In the genomic region with DNA sequence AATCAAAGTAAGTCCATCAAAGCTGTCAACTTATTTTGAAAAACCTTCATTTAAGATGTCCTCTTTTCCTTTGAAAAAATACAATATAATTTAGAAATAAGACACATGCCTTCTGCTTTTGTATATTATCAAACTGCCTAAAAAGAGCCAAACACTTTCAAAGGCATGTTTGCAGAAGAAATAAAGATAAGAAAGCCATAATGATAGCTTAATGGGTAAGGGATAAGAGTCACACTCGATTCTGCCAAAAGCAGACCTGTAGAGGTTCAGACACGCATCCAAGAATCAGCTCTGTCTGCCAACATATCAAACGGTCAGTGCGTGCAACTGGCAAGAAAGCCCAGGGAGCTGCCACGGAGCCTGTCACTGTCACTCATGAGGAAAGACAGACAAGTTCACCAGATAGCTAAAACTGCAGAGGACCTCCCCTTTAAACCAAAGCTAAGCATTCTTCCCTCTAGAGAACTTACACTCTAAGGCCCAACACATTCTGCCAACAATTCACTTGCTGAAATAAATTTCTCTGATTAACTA, we compare ENCODE assay signal across 2 cellular contexts.
TF ChIP-seq lines count a peak whose summit lies in the region.

No MANE protein-coding gene starts in this region.

TF ChIP-seq in GM23338, 12 proteins besides CTCF, POLR2A, EP300 and RAD21 (continues in another document):
- no peak for TF ChIP-seq CREB1 (CRISPR knock-in tag; IDR thresholded peaks at IDR 0.05; ENCODE audit: low read depth)
- TF ChIP-seq, protein P1, sequence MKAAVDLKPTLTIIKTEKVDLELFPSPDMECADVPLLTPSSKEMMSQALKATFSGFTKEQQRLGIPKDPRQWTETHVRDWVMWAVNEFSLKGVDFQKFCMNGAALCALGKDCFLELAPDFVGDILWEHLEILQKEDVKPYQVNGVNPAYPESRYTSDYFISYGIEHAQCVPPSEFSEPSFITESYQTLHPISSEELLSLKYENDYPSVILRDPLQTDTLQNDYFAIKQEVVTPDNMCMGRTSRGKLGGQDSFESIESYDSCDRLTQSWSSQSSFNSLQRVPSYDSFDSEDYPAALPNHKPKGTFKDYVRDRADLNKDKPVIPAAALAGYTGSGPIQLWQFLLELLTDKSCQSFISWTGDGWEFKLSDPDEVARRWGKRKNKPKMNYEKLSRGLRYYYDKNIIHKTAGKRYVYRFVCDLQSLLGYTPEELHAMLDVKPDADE (IDR thresholded peaks at IDR 0.05), result no peak
- TF ChIP-seq, protein P2, sequence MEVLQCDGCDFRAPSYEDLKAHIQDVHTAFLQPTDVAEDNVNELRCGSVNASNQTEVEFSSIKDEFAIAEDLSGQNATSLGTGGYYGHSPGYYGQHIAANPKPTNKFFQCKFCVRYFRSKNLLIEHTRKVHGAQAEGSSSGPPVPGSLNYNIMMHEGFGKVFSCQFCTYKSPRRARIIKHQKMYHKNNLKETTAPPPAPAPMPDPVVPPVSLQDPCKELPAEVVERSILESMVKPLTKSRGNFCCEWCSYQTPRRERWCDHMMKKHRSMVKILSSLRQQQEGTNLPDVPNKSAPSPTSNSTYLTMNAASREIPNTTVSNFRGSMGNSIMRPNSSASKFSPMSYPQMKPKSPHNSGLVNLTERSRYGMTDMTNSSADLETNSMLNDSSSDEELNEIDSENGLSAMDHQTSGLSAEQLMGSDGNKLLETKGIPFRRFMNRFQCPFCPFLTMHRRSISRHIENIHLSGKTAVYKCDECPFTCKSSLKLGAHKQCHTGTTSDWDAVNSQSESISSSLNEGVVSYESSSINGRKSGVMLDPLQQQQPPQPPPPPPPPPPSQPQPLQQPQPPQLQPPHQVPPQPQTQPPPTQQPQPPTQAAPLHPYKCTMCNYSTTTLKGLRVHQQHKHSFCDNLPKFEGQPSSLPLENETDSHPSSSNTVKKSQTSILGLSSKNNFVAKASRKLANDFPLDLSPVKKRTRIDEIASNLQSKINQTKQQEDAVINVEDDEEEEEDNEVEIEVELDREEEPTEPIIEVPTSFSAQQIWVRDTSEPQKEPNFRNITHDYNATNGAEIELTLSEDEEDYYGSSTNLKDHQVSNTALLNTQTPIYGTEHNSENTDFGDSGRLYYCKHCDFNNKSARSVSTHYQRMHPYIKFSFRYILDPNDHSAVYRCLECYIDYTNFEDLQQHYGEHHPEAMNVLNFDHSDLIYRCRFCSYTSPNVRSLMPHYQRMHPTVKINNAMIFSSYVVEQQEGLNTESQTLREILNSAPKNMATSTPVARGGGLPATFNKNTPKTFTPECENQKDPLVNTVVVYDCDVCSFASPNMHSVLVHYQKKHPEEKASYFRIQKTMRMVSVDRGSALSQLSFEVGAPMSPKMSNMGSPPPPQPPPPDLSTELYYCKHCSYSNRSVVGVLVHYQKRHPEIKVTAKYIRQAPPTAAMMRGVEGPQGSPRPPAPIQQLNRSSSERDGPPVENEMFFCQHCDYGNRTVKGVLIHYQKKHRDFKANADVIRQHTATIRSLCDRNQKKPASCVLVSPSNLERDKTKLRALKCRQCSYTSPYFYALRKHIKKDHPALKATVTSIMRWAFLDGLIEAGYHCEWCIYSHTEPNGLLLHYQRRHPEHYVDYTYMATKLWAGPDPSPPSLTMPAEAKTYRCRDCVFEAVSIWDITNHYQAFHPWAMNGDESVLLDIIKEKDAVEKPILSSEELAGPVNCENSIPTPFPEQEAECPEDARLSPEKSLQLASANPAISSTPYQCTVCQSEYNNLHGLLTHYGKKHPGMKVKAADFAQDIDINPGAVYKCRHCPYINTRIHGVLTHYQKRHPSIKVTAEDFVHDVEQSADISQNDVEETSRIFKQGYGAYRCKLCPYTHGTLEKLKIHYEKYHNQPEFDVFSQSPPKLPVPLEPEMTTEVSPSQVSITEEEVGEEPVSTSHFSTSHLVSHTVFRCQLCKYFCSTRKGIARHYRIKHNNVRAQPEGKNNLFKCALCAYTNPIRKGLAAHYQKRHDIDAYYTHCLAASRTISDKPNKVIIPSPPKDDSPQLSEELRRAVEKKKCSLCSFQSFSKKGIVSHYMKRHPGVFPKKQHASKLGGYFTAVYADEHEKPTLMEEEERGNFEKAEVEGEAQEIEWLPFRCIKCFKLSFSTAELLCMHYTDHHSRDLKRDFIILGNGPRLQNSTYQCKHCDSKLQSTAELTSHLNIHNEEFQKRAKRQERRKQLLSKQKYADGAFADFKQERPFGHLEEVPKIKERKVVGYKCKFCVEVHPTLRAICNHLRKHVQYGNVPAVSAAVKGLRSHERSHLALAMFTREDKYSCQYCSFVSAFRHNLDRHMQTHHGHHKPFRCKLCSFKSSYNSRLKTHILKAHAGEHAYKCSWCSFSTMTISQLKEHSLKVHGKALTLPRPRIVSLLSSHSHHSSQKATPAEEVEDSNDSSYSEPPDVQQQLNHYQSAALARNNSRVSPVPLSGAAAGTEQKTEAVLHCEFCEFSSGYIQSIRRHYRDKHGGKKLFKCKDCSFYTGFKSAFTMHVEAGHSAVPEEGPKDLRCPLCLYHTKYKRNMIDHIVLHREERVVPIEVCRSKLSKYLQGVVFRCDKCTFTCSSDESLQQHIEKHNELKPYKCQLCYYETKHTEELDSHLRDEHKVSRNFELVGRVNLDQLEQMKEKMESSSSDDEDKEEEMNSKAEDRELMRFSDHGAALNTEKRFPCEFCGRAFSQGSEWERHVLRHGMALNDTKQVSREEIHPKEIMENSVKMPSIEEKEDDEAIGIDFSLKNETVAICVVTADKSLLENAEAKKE (CRISPR knock-in tag; IDR thresholded peaks at IDR 0.05), result no peak
- no peak for TF ChIP-seq EZH2 (IDR thresholded peaks at IDR 0.05; ENCODE audit: low read depth, unreplicated experiment)
- no peak for TF ChIP-seq NANOG (IDR thresholded peaks at IDR 0.05; ENCODE audit: borderline replicate concordance)
- TF ChIP-seq, protein P3, sequence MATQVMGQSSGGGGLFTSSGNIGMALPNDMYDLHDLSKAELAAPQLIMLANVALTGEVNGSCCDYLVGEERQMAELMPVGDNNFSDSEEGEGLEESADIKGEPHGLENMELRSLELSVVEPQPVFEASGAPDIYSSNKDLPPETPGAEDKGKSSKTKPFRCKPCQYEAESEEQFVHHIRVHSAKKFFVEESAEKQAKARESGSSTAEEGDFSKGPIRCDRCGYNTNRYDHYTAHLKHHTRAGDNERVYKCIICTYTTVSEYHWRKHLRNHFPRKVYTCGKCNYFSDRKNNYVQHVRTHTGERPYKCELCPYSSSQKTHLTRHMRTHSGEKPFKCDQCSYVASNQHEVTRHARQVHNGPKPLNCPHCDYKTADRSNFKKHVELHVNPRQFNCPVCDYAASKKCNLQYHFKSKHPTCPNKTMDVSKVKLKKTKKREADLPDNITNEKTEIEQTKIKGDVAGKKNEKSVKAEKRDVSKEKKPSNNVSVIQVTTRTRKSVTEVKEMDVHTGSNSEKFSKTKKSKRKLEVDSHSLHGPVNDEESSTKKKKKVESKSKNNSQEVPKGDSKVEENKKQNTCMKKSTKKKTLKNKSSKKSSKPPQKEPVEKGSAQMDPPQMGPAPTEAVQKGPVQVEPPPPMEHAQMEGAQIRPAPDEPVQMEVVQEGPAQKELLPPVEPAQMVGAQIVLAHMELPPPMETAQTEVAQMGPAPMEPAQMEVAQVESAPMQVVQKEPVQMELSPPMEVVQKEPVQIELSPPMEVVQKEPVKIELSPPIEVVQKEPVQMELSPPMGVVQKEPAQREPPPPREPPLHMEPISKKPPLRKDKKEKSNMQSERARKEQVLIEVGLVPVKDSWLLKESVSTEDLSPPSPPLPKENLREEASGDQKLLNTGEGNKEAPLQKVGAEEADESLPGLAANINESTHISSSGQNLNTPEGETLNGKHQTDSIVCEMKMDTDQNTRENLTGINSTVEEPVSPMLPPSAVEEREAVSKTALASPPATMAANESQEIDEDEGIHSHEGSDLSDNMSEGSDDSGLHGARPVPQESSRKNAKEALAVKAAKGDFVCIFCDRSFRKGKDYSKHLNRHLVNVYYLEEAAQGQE (IDR thresholded peaks at IDR 0.05; ENCODE audit: unreplicated experiment), result no peak
- TF ChIP-seq ZNF114 (CRISPR knock-in tag; IDR thresholded peaks at IDR 0.05), result no peak
- no peak for TF ChIP-seq JUNB (IDR thresholded peaks at IDR 0.05; ENCODE audit: unreplicated experiment)
- no peak for TF ChIP-seq EZH2phosphoT487 (IDR thresholded peaks at IDR 0.05; ENCODE audit: unreplicated experiment)

TF ChIP-seq in K562, 482 proteins besides CTCF, POLR2A, EP300 and RAD21:
- TF ChIP-seq JUND (IDR thresholded peaks at IDR 0.05; ENCODE audit: borderline replicate concordance, low read depth, low read length), result no peak
- no peak for TF ChIP-seq JUND (tag; IDR thresholded peaks at IDR 0.05; ENCODE audit: borderline replicate concordance, low read depth, low read length)
- TF ChIP-seq, protein P4, sequence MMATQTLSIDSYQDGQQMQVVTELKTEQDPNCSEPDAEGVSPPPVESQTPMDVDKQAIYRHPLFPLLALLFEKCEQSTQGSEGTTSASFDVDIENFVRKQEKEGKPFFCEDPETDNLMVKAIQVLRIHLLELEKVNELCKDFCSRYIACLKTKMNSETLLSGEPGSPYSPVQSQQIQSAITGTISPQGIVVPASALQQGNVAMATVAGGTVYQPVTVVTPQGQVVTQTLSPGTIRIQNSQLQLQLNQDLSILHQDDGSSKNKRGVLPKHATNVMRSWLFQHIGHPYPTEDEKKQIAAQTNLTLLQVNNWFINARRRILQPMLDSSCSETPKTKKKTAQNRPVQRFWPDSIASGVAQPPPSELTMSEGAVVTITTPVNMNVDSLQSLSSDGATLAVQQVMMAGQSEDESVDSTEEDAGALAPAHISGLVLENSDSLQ (IDR thresholded peaks at IDR 0.05), result peak; percentile 43
- TF ChIP-seq, protein P5, sequence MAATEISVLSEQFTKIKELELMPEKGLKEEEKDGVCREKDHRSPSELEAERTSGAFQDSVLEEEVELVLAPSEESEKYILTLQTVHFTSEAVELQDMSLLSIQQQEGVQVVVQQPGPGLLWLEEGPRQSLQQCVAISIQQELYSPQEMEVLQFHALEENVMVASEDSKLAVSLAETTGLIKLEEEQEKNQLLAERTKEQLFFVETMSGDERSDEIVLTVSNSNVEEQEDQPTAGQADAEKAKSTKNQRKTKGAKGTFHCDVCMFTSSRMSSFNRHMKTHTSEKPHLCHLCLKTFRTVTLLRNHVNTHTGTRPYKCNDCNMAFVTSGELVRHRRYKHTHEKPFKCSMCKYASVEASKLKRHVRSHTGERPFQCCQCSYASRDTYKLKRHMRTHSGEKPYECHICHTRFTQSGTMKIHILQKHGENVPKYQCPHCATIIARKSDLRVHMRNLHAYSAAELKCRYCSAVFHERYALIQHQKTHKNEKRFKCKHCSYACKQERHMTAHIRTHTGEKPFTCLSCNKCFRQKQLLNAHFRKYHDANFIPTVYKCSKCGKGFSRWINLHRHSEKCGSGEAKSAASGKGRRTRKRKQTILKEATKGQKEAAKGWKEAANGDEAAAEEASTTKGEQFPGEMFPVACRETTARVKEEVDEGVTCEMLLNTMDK (IDR thresholded peaks at IDR 0.05; ENCODE audit: borderline replicate concordance, insufficient read depth, low read depth, low read length, poor library complexity, severe bottlenecking), result no peak
